ENCODE assay signal across 1 cellular context in genomic region chr11:120108154-120108784, GRCh38.
TF ChIP-seq lines count a peak whose summit lies in the region.

No MANE protein-coding gene starts in this region.

TF ChIP-seq in liver, 16 proteins besides CTCF, POLR2A, EP300 and RAD21 (continued from another document):
- TF ChIP-seq ZBTB33 (IDR thresholded peaks at IDR 0.05) (no peak), GABPA (IDR thresholded peaks at IDR 0.05 in 1 of 2, conservative IDR thresholded peaks at IDR 0.05 in 1 of 2) (no peak), FOXA2 (IDR thresholded peaks at IDR 0.05) (no peak), EGR1 (IDR thresholded peaks at IDR 0.05; ENCODE audit: low read depth in 2 of 2) (no peak), ATF3 (IDR thresholded peaks at IDR 0.05) (no peak), HNF4A (conservative IDR thresholded peaks at IDR 0.05) (no peak)
